Comparison of ENCODE assay signal across 1 cellular context in genomic region chr4:169340834-169341233, GRCh38.
TF ChIP-seq lines count a peak whose summit lies in the region.

No MANE protein-coding gene starts in this region.

TF ChIP-seq in WTC11, 78 proteins besides CTCF, POLR2A, EP300 and RAD21 (continued from another document):
- TF ChIP-seq, protein P1, sequence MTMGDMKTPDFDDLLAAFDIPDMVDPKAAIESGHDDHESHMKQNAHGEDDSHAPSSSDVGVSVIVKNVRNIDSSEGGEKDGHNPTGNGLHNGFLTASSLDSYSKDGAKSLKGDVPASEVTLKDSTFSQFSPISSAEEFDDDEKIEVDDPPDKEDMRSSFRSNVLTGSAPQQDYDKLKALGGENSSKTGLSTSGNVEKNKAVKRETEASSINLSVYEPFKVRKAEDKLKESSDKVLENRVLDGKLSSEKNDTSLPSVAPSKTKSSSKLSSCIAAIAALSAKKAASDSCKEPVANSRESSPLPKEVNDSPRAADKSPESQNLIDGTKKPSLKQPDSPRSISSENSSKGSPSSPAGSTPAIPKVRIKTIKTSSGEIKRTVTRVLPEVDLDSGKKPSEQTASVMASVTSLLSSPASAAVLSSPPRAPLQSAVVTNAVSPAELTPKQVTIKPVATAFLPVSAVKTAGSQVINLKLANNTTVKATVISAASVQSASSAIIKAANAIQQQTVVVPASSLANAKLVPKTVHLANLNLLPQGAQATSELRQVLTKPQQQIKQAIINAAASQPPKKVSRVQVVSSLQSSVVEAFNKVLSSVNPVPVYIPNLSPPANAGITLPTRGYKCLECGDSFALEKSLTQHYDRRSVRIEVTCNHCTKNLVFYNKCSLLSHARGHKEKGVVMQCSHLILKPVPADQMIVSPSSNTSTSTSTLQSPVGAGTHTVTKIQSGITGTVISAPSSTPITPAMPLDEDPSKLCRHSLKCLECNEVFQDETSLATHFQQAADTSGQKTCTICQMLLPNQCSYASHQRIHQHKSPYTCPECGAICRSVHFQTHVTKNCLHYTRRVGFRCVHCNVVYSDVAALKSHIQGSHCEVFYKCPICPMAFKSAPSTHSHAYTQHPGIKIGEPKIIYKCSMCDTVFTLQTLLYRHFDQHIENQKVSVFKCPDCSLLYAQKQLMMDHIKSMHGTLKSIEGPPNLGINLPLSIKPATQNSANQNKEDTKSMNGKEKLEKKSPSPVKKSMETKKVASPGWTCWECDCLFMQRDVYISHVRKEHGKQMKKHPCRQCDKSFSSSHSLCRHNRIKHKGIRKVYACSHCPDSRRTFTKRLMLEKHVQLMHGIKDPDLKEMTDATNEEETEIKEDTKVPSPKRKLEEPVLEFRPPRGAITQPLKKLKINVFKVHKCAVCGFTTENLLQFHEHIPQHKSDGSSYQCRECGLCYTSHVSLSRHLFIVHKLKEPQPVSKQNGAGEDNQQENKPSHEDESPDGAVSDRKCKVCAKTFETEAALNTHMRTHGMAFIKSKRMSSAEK (CRISPR knock-in tag; IDR thresholded peaks at IDR 0.05; ENCODE audit: borderline replicate concordance): no peak
- no peak for TF ChIP-seq AR (CRISPR knock-in tag; IDR thresholded peaks at IDR 0.05)
- TF ChIP-seq ZSCAN18 (CRISPR knock-in tag; IDR thresholded peaks at IDR 0.05): no peak
- no peak for TF ChIP-seq ZNF416 (CRISPR knock-in tag; IDR thresholded peaks at IDR 0.05)
- TF ChIP-seq, protein P2, sequence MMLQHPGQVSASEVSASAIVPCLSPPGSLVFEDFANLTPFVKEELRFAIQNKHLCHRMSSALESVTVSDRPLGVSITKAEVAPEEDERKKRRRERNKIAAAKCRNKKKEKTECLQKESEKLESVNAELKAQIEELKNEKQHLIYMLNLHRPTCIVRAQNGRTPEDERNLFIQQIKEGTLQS (CRISPR knock-in tag; conservative IDR thresholded peaks at IDR 0.05): no peak
